40 cellular contexts compared by ENCODE assay signal in the genomic region with DNA sequence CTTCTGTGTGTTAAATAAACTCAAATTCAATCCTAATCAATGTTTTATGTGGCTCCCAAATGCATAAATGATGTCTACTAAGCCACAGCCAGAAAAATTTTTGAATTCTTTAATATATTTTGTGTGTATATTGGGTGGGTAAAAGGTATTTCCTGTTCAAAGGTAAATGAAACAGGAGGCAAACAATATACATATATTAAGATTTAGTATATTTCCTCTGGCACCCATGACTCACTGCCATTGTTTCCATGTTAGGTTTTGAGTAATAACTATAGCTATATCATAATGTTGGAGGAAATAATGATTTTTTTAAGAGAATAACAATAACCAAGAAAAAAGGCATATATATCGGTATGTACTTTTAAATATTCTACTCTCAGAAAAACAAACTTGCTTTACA.
"Had no signal": no experiment of that assay in that cellular context is flagged by ENCODE, and none has a peak within 500 bp of the region (broad histone marks: within the 10 kb centered on the region; RNA-seq: fewer than 3 reads in every experiment).

No MANE protein-coding gene starts in this region.

- FAIRE-seq: astrocyte, bronchial epithelial cell had no signal

- H3K27me3 ChIP-seq: adrenal gland, ascending aorta, body of pancreas, brain microvascular endothelial cell, breast epithelium, cardiac muscle cell had no signal

- ATAC-seq: activated naive CD4-positive, alpha-beta T cell treated with anti-CD3 and anti-CD28 coated beads, Interleukin-2, amount 50 U/mL, for 72 hours; activated naive CD8-positive, alpha-beta T cell treated with anti-CD3 and anti-CD28 coated beads, Interleukin-2, amount 50 U/mL, for 24 hours; activated T-cell treated with anti-CD3 and anti-CD28 coated beads, Interleukin-2, amount 50 U/mL, for 4 hours; activated T-cell treated with anti-CD3 and anti-CD28 coated beads, Interleukin-2, amount 50 U/mL, for 72 hours; activated T-helper 17 cell treated with anti-CD3 and anti-CD28 coated beads, Interleukin-2, amount 50 U/mL, for 72 hours; body of pancreas had no signal

- H3K4me1 ChIP-seq: adrenal gland, ascending aorta, body of pancreas, breast epithelium had no signal

- H3K4me1 Mint-ChIP-seq: activated naive CD4-positive, alpha-beta T cell treated with anti-CD3 and anti-CD28 coated beads, Interleukin-2, amount 10 ng/mL, durations not matched to agents 7 days and 5 days; activated naive CD4-positive, alpha-beta T cell treated with anti-CD3 and anti-CD28 coated beads, Interleukin-2, amount 50 U/mL, for 24 hours; activated naive CD8-positive, alpha-beta T cell treated with anti-CD3 and anti-CD28 coated beads for 36 hours; activated naive CD8-positive, alpha-beta T cell treated with anti-CD3 and anti-CD28 coated beads, Interleukin-2, amount 10 ng/mL, durations not matched to agents 7 days and 5 days; activated naive CD8-positive, alpha-beta T cell treated with anti-CD3 and anti-CD28 coated beads, Interleukin-2, amount 50 U/mL, for 24 hours; activated T-helper 17 cell treated with anti-CD3 and anti-CD28 coated beads, Interleukin-2, amount 50 U/mL, for 72 hours; brain; central memory CD8-positive, alpha-beta T cell had no signal

- H3K4me3 Mint-ChIP-seq: activated naive CD4-positive, alpha-beta T cell treated with anti-CD3 and anti-CD28 coated beads for 36 hours; activated naive CD4-positive, alpha-beta T cell treated with anti-CD3 and anti-CD28 coated beads, Interleukin-2, amount 10 ng/mL, durations not matched to agents 7 days and 5 days; activated naive CD4-positive, alpha-beta T cell treated with anti-CD3 and anti-CD28 coated beads, Interleukin-2, amount 50 U/mL, for 24 hours; activated naive CD8-positive, alpha-beta T cell; activated naive CD8-positive, alpha-beta T cell treated with anti-CD3 and anti-CD28 coated beads for 36 hours; activated naive CD8-positive, alpha-beta T cell treated with anti-CD3 and anti-CD28 coated beads, Interleukin-2, amount 10 ng/mL, durations not matched to agents 7 days and 5 days; activated naive CD8-positive, alpha-beta T cell treated with anti-CD3 and anti-CD28 coated beads, Interleukin-2, amount 50 U/mL, for 24 hours; activated T-cell treated with anti-CD3 and anti-CD28 coated beads, Interleukin-2, amount 50 U/mL, for 24 hours; activated T-cell treated with anti-CD3 and anti-CD28 coated beads, Interleukin-2, amount 50 U/mL, for 4 hours; activated T-cell treated with anti-CD3 and anti-CD28 coated beads, Interleukin-2, amount 50 U/mL, for 72 hours; activated T-helper 1 cell treated with anti-CD3 and anti-CD28 coated beads, Interleukin-12 subunit alpha, Interleukin-12 subunit beta, Interleukin-2, Interleukin-4 antibody, amounts not matched to agents 30 ng/mL and 10 ng/mL and 1 ng/mL, durations not matched to agents 14 hours and 24 hours and 36 hours; activated T-helper 17 cell treated with anti-CD3 and anti-CD28 coated beads, Interleukin-2, amount 50 U/mL, for 72 hours; brain; central memory CD8-positive, alpha-beta T cell had no signal

- DNase-seq: activated effector memory CD4-positive, alpha-beta T cell treated with anti-CD3 and anti-CD28 coated beads, Interleukin-2, amount 50 U/mL, for 16 hours; activated effector memory CD4-positive, alpha-beta T cell treated with Interleukin-2 at 50 U/mL for 16 hours; activated gamma-delta T cell; activated gamma-delta T cell treated with Interleukin-2 at 50 U/mL for 16 hours; activated naive CD4-positive, alpha-beta T cell; activated naive CD4-positive, alpha-beta T cell treated with anti-CD3 and anti-CD28 coated beads for 36 hours; activated naive CD4-positive, alpha-beta T cell treated with anti-CD3 and anti-CD28 coated beads, Interleukin-2, amount 10 ng/mL, durations not matched to agents 7 days and 5 days; activated naive CD4-positive, alpha-beta T cell treated with anti-CD3 and anti-CD28 coated beads, Interleukin-2, amount 50 U/mL, for 16 hours; activated naive CD4-positive, alpha-beta T cell treated with Interleukin-2 at 50 U/mL for 16 hours; activated naive CD8-positive, alpha-beta T cell treated with anti-CD3 and anti-CD28 coated beads for 36 hours; activated naive CD8-positive, alpha-beta T cell treated with anti-CD3 and anti-CD28 coated beads, Interleukin-2, amount 10 ng/mL, durations not matched to agents 7 days and 5 days; activated naive CD8-positive, alpha-beta T cell treated with anti-CD3 and anti-CD28 coated beads, Interleukin-2, amount 50 U/mL, for 24 hours; activated T-cell treated with anti-CD3 and anti-CD28 coated beads, Interleukin-2, amount 50 U/mL, for 1 hour; activated T-cell treated with anti-CD3 and anti-CD28 coated beads, Interleukin-2, amount 50 U/mL, for 24 hours; activated T-cell treated with anti-CD3 and anti-CD28 coated beads, Interleukin-2, amount 50 U/mL, for 4 hours; activated T-cell treated with anti-CD3 and anti-CD28 coated beads, Interleukin-2, amount 50 U/mL, for 48 hours; activated T-cell treated with anti-CD3 and anti-CD28 coated beads, Interleukin-2, amount 50 U/mL, for 72 hours; adrenal gland; amniotic stem cell; amygdala; anterior cingulate cortex; aorta; body of pancreas; brain microvascular endothelial cell; caudate nucleus; central memory CD4-positive, alpha-beta T cell; cerebellar nuclear complex had no signal

- H3K27ac Mint-ChIP-seq: activated naive CD4-positive, alpha-beta T cell treated with anti-CD3 and anti-CD28 coated beads for 36 hours; activated naive CD4-positive, alpha-beta T cell treated with anti-CD3 and anti-CD28 coated beads, Interleukin-2, amount 10 ng/mL, durations not matched to agents 7 days and 5 days; activated naive CD4-positive, alpha-beta T cell treated with anti-CD3 and anti-CD28 coated beads, Interleukin-2, amount 50 U/mL, for 24 hours; activated naive CD4-positive, alpha-beta T cell treated with anti-CD3 and anti-CD28 coated beads, Interleukin-2, amount 50 U/mL, for 72 hours; activated naive CD8-positive, alpha-beta T cell; activated naive CD8-positive, alpha-beta T cell treated with anti-CD3 and anti-CD28 coated beads for 36 hours; activated naive CD8-positive, alpha-beta T cell treated with anti-CD3 and anti-CD28 coated beads, Interleukin-2, amount 10 ng/mL, durations not matched to agents 7 days and 5 days; activated naive CD8-positive, alpha-beta T cell treated with anti-CD3 and anti-CD28 coated beads, Interleukin-2, amount 50 U/mL, for 24 hours; activated T-cell treated with anti-CD3 and anti-CD28 coated beads, Interleukin-2, amount 50 U/mL, for 24 hours; activated T-cell treated with anti-CD3 and anti-CD28 coated beads, Interleukin-2, amount 50 U/mL, for 72 hours; activated T-helper 1 cell treated with anti-CD3 and anti-CD28 coated beads, Interleukin-12 subunit alpha, Interleukin-12 subunit beta, Interleukin-2, Interleukin-4 antibody, amounts not matched to agents 30 ng/mL and 10 ng/mL and 1 ng/mL, durations not matched to agents 14 hours and 24 hours and 36 hours; activated T-helper 17 cell treated with anti-CD3 and anti-CD28 coated beads, Interleukin-2, amount 50 U/mL, for 72 hours; activated T-helper 2 cell treated with anti-CD3 and anti-CD28 coated beads, Interferon-gamma antibody, Interleukin-2, Interleukin-4, amounts not matched to agents 10 μg/mL and 5 μg/mL and 100 μg/mL, durations not matched to agents 14 hours and 24 hours and 36 hours; brain had no signal

- H3K4me3 ChIP-seq: adrenal gland, ascending aorta, body of pancreas, breast epithelium, cardiac muscle cell had no signal

- H3K9me3 Mint-ChIP-seq: activated naive CD4-positive, alpha-beta T cell treated with anti-CD3 and anti-CD28 coated beads, Interleukin-2, amount 10 ng/mL, durations not matched to agents 7 days and 5 days; activated naive CD8-positive, alpha-beta T cell treated with anti-CD3 and anti-CD28 coated beads, Interleukin-2, amount 10 ng/mL, durations not matched to agents 7 days and 5 days; activated T-cell treated with anti-CD3 and anti-CD28 coated beads, Interleukin-2, amount 50 U/mL, for 4 hours; activated T-helper 1 cell treated with anti-CD3 and anti-CD28 coated beads, Interleukin-12 subunit alpha, Interleukin-12 subunit beta, Interleukin-2, Interleukin-4 antibody, amounts not matched to agents 30 ng/mL and 10 ng/mL and 1 ng/mL, durations not matched to agents 14 hours and 24 hours and 36 hours; brain had no signal

- H3K27me3 Mint-ChIP-seq: activated naive CD4-positive, alpha-beta T cell treated with anti-CD3 and anti-CD28 coated beads, Interleukin-2, amount 10 ng/mL, durations not matched to agents 7 days and 5 days; activated naive CD4-positive, alpha-beta T cell treated with anti-CD3 and anti-CD28 coated beads, Interleukin-2, amount 50 U/mL, for 24 hours; activated naive CD8-positive, alpha-beta T cell; activated naive CD8-positive, alpha-beta T cell treated with anti-CD3 and anti-CD28 coated beads for 36 hours; activated naive CD8-positive, alpha-beta T cell treated with anti-CD3 and anti-CD28 coated beads, Interleukin-2, amount 10 ng/mL, durations not matched to agents 7 days and 5 days; activated naive CD8-positive, alpha-beta T cell treated with anti-CD3 and anti-CD28 coated beads, Interleukin-2, amount 50 U/mL, for 24 hours; activated T-cell treated with anti-CD3 and anti-CD28 coated beads, Interleukin-2, amount 50 U/mL, for 24 hours; activated T-helper 17 cell treated with anti-CD3 and anti-CD28 coated beads, Interleukin-2, amount 50 U/mL, for 72 hours; brain; central memory CD8-positive, alpha-beta T cell had no signal

- H3K27ac ChIP-seq: adrenal gland, ascending aorta, body of pancreas, brain microvascular endothelial cell, breast epithelium, cardiac muscle cell had no signal

- H3K9me3 ChIP-seq: adrenal gland, ascending aorta, body of pancreas, breast epithelium had no signal

- H3K36me3 ChIP-seq: adrenal gland, ascending aorta, brain microvascular endothelial cell, breast epithelium, cardiac muscle cell had no signal

- H3K36me3 Mint-ChIP-seq: activated naive CD4-positive, alpha-beta T cell treated with anti-CD3 and anti-CD28 coated beads, Interleukin-2, amount 10 ng/mL, durations not matched to agents 7 days and 5 days; activated naive CD4-positive, alpha-beta T cell treated with anti-CD3 and anti-CD28 coated beads, Interleukin-2, amount 50 U/mL, for 24 hours; activated naive CD4-positive, alpha-beta T cell treated with anti-CD3 and anti-CD28 coated beads, Interleukin-2, amount 50 U/mL, for 72 hours; activated naive CD8-positive, alpha-beta T cell; activated naive CD8-positive, alpha-beta T cell treated with anti-CD3 and anti-CD28 coated beads for 36 hours; activated naive CD8-positive, alpha-beta T cell treated with anti-CD3 and anti-CD28 coated beads, Interleukin-2, amount 10 ng/mL, durations not matched to agents 7 days and 5 days; brain had no signal
